ENCODE assay signal across 9 cellular contexts in genomic region chr16:57093845-57094564, GRCh38. TPM values are rescaled to one million over a fixed set of nuclear protein-coding genes. Genes with fewer than 3 reads are reported as not detected.
DNase-seq lines count a peak whose midpoint lies in the region; ATAC-seq and TF ChIP-seq lines count a peak whose summit lies in the region.
"Had no signal": no experiment of that assay in that cellular context is flagged by ENCODE, and none has a peak within 500 bp of the region (broad histone marks: within the 10 kb centered on the region; RNA-seq: fewer than 3 reads in every experiment).

No MANE protein-coding gene starts in this region.

- in situ Hi-C loops in astrocyte of the cerebellum (cut with HindIII; ENCODE audit: low sequenced_read_pairs), result no loop called here

- no peak overlapping the region for H3K14ac ChIP-seq in mesenchymal stem cell (ENCODE audit: low read length in 2 of 2)

- H3K4ac ChIP-seq in mesenchymal stem cell (ENCODE audit: low read depth in 1 of 2, low read length in 2 of 2), result no peak overlapping the region

- no peak overlapping the region for H2AFZ ChIP-seq in mesenchymal stem cell (ENCODE audit: low read depth, low read length)

- H4K91ac ChIP-seq in mesenchymal stem cell (ENCODE audit: low read length), result no peak overlapping the region

- peaks cover 17% of the 10 kb centered on the region for H3K27me3 Mint-ChIP-seq in activated T-cell treated with anti-CD3 and anti-CD28 coated beads, Interleukin-2, amount 50 U/mL, for 72 hours (ENCODE audit: low read depth)

- H3K9ac ChIP-seq in mesenchymal stem cell (ENCODE audit: low read length), result peak overlapping the region; percentile 63

- TF ChIP-seq CTCF in astrocyte of the cerebellum (IDR thresholded peaks at IDR 0.05; ENCODE audit: low read depth, low read length, missing control alignments) (no peak), tibial artery (IDR thresholded peaks at IDR 0.05) (no peak)

- H2BK15ac ChIP-seq in mesenchymal stem cell (ENCODE audit: low read depth, poor library complexity, severe bottlenecking), result peak overlapping the region; percentile 65

- no peak overlapping the region for H4K8ac ChIP-seq in mesenchymal stem cell (ENCODE audit: low read length)

- peak overlapping the region; percentile 55 for H3K4me3 ChIP-seq in astrocyte of the cerebellum (ENCODE audit: low read depth, low read length)
- H3K4me3 ChIP-seq in mesenchymal stem cell (ENCODE audit: insufficient read depth in 1 of 2, low read depth in 1 of 2, low read length in 2 of 2), result no peak overlapping the region
- peak overlapping the region; percentile 59 to 95 for H3K4me3 ChIP-seq in tibial artery

- WGBS in mesenchymal stem cell, result 91% methylated on average over 15 of the region's 16 CpGs

- H2BK5ac ChIP-seq in mesenchymal stem cell (ENCODE audit: low read depth, low read length, poor library complexity, severe bottlenecking), result no peak overlapping the region

- peaks cover 26% of the 10 kb centered on the region for H3K79me1 ChIP-seq in mesenchymal stem cell (replicated peaks; ENCODE audit: low read length, poor library complexity, severe bottlenecking)

- H3K9me3 ChIP-seq in mesenchymal stem cell (ENCODE audit: control insufficient read depth, low read length) (no peaks in the 10 kb centered on the region), tibial artery (no peaks in the 10 kb centered on the region)
- H3K9me3 ChIP-seq: body of pancreas had no signal

- no peak for ATAC-seq in activated T-cell treated with anti-CD3 and anti-CD28 coated beads, Interleukin-2, amount 50 U/mL, for 72 hours (replicated peaks in 1 of 2)
- ATAC-seq in HG02642 (IDR thresholded peaks at IDR 0.05; ENCODE audit: poor library complexity, unreplicated experiment) (no peak), HG03139 (IDR thresholded peaks at IDR 0.05; ENCODE audit: unreplicated experiment) (no peak)
- ATAC-seq: body of pancreas had no signal

- H3K4me2 ChIP-seq in mesenchymal stem cell (ENCODE audit: low read length, poor library complexity, severe bottlenecking), result peak overlapping the region; percentile 80

- H3K4me1 ChIP-seq in mesenchymal stem cell (ENCODE audit: control insufficient read depth, insufficient read depth, low read depth, low read length), result peaks cover 18% of the 10 kb centered on the region
- peaks cover 0 to 40% (median 23%) of the 10 kb centered on the region in 4 donors for H3K4me1 ChIP-seq in tibial artery

- peaks cover 0 to 6% of the 10 kb centered on the region in 2 experiments for H3K27me3 ChIP-seq in mesenchymal stem cell (ENCODE audit: control insufficient read depth in 1 of 2, insufficient read depth in 1 of 2, low read length in 2 of 2)
- H3K27me3 ChIP-seq in tibial artery, result no peaks in the 10 kb centered on the region
- H3K27me3 ChIP-seq: body of pancreas had no signal

- no peak overlapping the region for H2BK12ac ChIP-seq in mesenchymal stem cell (ENCODE audit: low read length in 2 of 2)

- peaks cover 10% of the 10 kb centered on the region for H3K4me1 Mint-ChIP-seq in activated T-cell treated with anti-CD3 and anti-CD28 coated beads, Interleukin-2, amount 50 U/mL, for 72 hours (ENCODE audit: low read depth)

- no peaks in the 10 kb centered on the region for H3K9me3 Mint-ChIP-seq in activated T-cell treated with anti-CD3 and anti-CD28 coated beads, Interleukin-2, amount 50 U/mL, for 72 hours

- intact Hi-C loops in tibial artery (cut with DNase I; ENCODE audit: low total_unique reads), result loop anchor here (2.0 to 5.0 kb wide), 2 partner anchors 91 to 328 kb away; no protein-coding TSS in a partner anchor

- no peak overlapping the region for H3K27ac ChIP-seq in mesenchymal stem cell (ENCODE audit: low read length, poor library complexity, severe bottlenecking)
- no peak overlapping the region for H3K27ac ChIP-seq in tibial artery

- H3K4me3 Mint-ChIP-seq in activated T-cell treated with anti-CD3 and anti-CD28 coated beads, Interleukin-2, amount 50 U/mL, for 72 hours, result peak overlapping the region; percentile 62 to 82

- H3K27ac Mint-ChIP-seq in activated T-cell treated with anti-CD3 and anti-CD28 coated beads, Interleukin-2, amount 50 U/mL, for 72 hours, result no peak overlapping the region

- DNase-seq in activated T-cell treated with anti-CD3 and anti-CD28 coated beads, Interleukin-2, amount 50 U/mL, for 72 hours, result no peak
- no peak for DNase-seq in activated T-cell treated with anti-CD3 and anti-CD28 coated beads, Interleukin-2, amount 50 U/mL, for 1 hour
- no peak for DNase-seq in astrocyte of the cerebellum (ENCODE audit: low read depth)
- no peak for DNase-seq in mesenchymal stem cell
- DNase-seq in tibial artery, result no peak
- DNase-seq in stimulated activated CD4-positive, alpha-beta T cell treated with anti-CD3 and anti-CD28 coated beads, Interleukin-2, amount 100 ng/mL, for 24 hours, result no peak

- H2AK5ac ChIP-seq in mesenchymal stem cell (ENCODE audit: low read length, severe bottlenecking), result no peak overlapping the region

- H3K18ac ChIP-seq in mesenchymal stem cell (ENCODE audit: low read depth in 1 of 2, low read length in 2 of 2), result no peak overlapping the region

- H3K23ac ChIP-seq in mesenchymal stem cell (ENCODE audit: low read length in 2 of 2), result no peak overlapping the region

- H3K36me3 ChIP-seq in mesenchymal stem cell (ENCODE audit: control insufficient read depth in 1 of 2, insufficient read depth in 2 of 2, low read depth in 1 of 2, low read length in 2 of 2) (no peaks in the 10 kb centered on the region), tibial artery (no peaks in the 10 kb centered on the region)

- no peaks in the 10 kb centered on the region for H3K36me3 Mint-ChIP-seq in activated T-cell treated with anti-CD3 and anti-CD28 coated beads, Interleukin-2, amount 50 U/mL, for 72 hours (ENCODE audit: insufficient read depth in 2 of 2)

- no peak overlapping the region for H2BK120ac ChIP-seq in mesenchymal stem cell (ENCODE audit: low read depth, low read length)

RNA-seq across cellular contexts. Expression of gene CPNE2, which starts 1.6 kb away (rescaled TPM):
- 10 to 100 TPM in 1 of 2 donors, 1 to 10 TPM in 1; 9.4 to 15.1 TPM for total RNA-seq in activated T-cell treated with anti-CD3 and anti-CD28 coated beads, Interleukin-2, amount 50 U/mL, for 72 hours
- polyA plus RNA-seq in mesenchymal stem cell (2013, experiment 1 of 2), result 37.6 TPM
- polyA plus RNA-seq in mesenchymal stem cell (2013, experiment 2 of 2), result 39.4 TPM

Comparison
In these comparisons a context has a peak if more than half of its experiments do, and no peak if none do; other contexts are left out.
1. H3K4me3 ChIP-seq: peak in astrocyte of the cerebellum (single experiment) and tibial artery (2 of 2); none in mesenchymal stem cell (0 of 2).